Comparison of ENCODE assay signal across 9 cellular contexts in the genomic region with DNA sequence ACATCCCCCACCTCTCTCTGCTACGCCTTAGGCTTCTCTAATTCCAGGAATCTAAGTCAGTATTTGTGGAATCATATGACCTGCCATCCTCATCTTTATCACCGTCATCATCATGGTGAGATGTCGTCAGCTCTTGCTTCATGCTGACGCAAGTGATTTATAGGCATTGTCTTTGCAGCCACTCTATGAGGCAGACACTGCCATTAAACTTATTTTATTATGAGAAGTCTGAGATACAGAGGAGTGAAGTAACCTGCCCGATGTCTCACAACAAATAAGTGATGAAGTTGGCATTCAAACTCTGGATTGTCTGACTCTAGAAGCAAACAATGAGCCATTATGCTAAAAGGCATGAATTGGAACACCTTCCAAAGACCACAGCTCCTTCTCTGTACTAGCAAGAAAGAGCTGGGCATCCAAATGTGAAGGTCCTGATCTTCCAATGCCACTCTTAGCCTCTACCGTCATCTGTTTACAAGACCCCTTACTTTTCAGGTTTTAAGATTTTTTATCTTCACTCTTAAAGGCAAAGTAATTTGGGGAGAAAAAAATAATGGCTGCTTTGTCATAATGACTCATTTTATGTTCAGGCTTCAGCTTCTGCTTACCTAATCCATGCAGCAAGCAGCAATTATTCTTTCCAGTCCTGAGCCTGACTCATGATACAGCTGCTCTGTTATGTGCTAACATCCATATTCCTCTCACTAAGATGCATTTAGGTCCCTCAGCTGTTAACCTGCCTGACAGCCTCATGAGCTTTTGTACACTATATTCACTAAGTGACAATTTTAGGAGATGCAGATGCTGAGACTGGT.
DNase-seq lines count a peak whose midpoint lies in the region; ATAC-seq, FAIRE-seq and TF ChIP-seq lines count a peak whose summit lies in the region.
"Had no signal": no experiment of that assay in that cellular context is flagged by ENCODE, and none has a peak within 500 bp of the region (broad histone marks: within the 10 kb centered on the region; RNA-seq: fewer than 3 reads in every experiment).

No MANE protein-coding gene starts in this region.

- no peak overlapping the region for H3K4me3 ChIP-seq in osteoblast (ENCODE audit: insufficient read depth, low read length)
- H3K4me3 ChIP-seq in kidney (ENCODE audit: low read length in 2 of 2) = no peak overlapping the region

- H3K27me3 Mint-ChIP-seq in naive thymus-derived CD8-positive, alpha-beta T cell = peaks cover 0 to 13% (median 5%) of the 10 kb centered on the region in 5 donors
- H3K27me3 Mint-ChIP-seq in activated naive CD4-positive, alpha-beta T cell treated with anti-CD3 and anti-CD28 coated beads for 36 hours (ENCODE audit: low read depth) = peaks cover 4% of the 10 kb centered on the region

- peaks cover 19% of the 10 kb centered on the region for H3K4me1 ChIP-seq in osteoblast (ENCODE audit: insufficient read depth, low read length)
- H3K4me1 ChIP-seq in kidney (ENCODE audit: control insufficient read depth in 1 of 2, insufficient read depth in 1 of 2, low read depth in 1 of 2, low read length in 2 of 2) = no peaks in the 10 kb centered on the region

- H3K9me3 ChIP-seq in osteoblast (ENCODE audit: low read depth, low read length) (no peaks in the 10 kb centered on the region), kidney (ENCODE audit: control insufficient read depth in 1 of 2, low read length in 2 of 2) (no peaks in the 10 kb centered on the region)

- TF ChIP-seq CTCF in osteoblast (IDR thresholded peaks at IDR 0.05; ENCODE audit: extremely low read depth, low read depth, low read length) (no peak), kidney (IDR thresholded peaks at IDR 0.05; ENCODE audit: borderline replicate concordance, extremely low read depth, insufficient read depth) (no peak)

- peak overlapping the region; percentile 75 for H3K4me2 ChIP-seq in osteoblast (ENCODE audit: insufficient read depth, low read length)

- H3K9ac ChIP-seq in kidney (ENCODE audit: low read length in 2 of 2) = no peak overlapping the region

- H3K36me3 ChIP-seq in osteoblast (ENCODE audit: insufficient read depth, low read length) (no peaks in the 10 kb centered on the region), kidney (ENCODE audit: control insufficient read depth in 1 of 2, insufficient read depth in 2 of 2, low read length in 2 of 2) (no peaks in the 10 kb centered on the region)

- H3K4me1 Mint-ChIP-seq in naive thymus-derived CD8-positive, alpha-beta T cell = peaks cover 0 to 2% (median 0%) of the 10 kb centered on the region in 4 donors
- no peaks in the 10 kb centered on the region for H3K4me1 Mint-ChIP-seq in activated naive CD4-positive, alpha-beta T cell treated with anti-CD3 and anti-CD28 coated beads for 36 hours (ENCODE audit: low read depth)

- intact Hi-C loops in kidney (cut with DNase I) = no loop called here
- intact Hi-C loops in activated naive CD4-positive, alpha-beta T cell treated with anti-CD3 and anti-CD28 coated beads for 36 hours (cut with micrococcal nuclease) = no loop called here

- no peaks in the 10 kb centered on the region for H3K27me3 ChIP-seq in osteoblast (ENCODE audit: insufficient read depth, low read length)

- no peak for FAIRE-seq in kidney (lab: Jason Lieb, UNC)

- no peak for ATAC-seq in HG02885 (IDR thresholded peaks at IDR 0.05; ENCODE audit: poor library complexity, unreplicated experiment)
- no peak for ATAC-seq in naive thymus-derived CD8-positive, alpha-beta T cell

- no peaks in the 10 kb centered on the region for H4K20me1 ChIP-seq in osteoblast (ENCODE audit: insufficient read depth, low read length)

- CTCF ChIA-PET in activated naive CD4-positive, alpha-beta T cell treated with anti-CD3 and anti-CD28 coated beads for 36 hours (lab: Charles Lee) = no interaction called here

- H3K27ac ChIP-seq in cingulate gyrus (ENCODE audit: low read depth, low read length) (peak overlapping the region; percentile 94), osteoblast (ENCODE audit: low read depth, low read length) (peak overlapping the region; percentile 99), kidney (ENCODE audit: low read depth in 2 of 2, low read length in 2 of 2) (no peak overlapping the region)

- POLR2A ChIA-PET in naive thymus-derived CD8-positive, alpha-beta T cell (lab: Charles Lee) = no interaction called here

- H3K36me3 Mint-ChIP-seq in naive thymus-derived CD8-positive, alpha-beta T cell = no peaks in the 10 kb centered on the region
- no peaks in the 10 kb centered on the region for H3K36me3 Mint-ChIP-seq in activated naive CD4-positive, alpha-beta T cell treated with anti-CD3 and anti-CD28 coated beads for 36 hours (ENCODE audit: low read depth)

- H3K27ac Mint-ChIP-seq in naive thymus-derived CD8-positive, alpha-beta T cell = no peak overlapping the region
- H3K27ac Mint-ChIP-seq in activated naive CD4-positive, alpha-beta T cell treated with anti-CD3 and anti-CD28 coated beads for 36 hours = no peak overlapping the region
- H3K27ac Mint-ChIP-seq: activated T-helper 1 cell treated with anti-CD3 and anti-CD28 coated beads, Interleukin-12 subunit alpha, Interleukin-12 subunit beta, Interleukin-2, Interleukin-4 antibody, amounts not matched to agents 30 ng/mL and 10 ng/mL and 1 ng/mL, durations not matched to agents 14 hours and 24 hours and 36 hours had no signal

- no peak overlapping the region for H3K4me3 Mint-ChIP-seq in naive thymus-derived CD8-positive, alpha-beta T cell
- no peak overlapping the region for H3K4me3 Mint-ChIP-seq in activated naive CD4-positive, alpha-beta T cell treated with anti-CD3 and anti-CD28 coated beads for 36 hours
- H3K4me3 Mint-ChIP-seq: activated T-helper 1 cell treated with anti-CD3 and anti-CD28 coated beads, Interleukin-12 subunit alpha, Interleukin-12 subunit beta, Interleukin-2, Interleukin-4 antibody, amounts not matched to agents 30 ng/mL and 10 ng/mL and 1 ng/mL, durations not matched to agents 14 hours and 24 hours and 36 hours had no signal

- no peaks in the 10 kb centered on the region for H3K9me3 Mint-ChIP-seq in naive thymus-derived CD8-positive, alpha-beta T cell
- H3K9me3 Mint-ChIP-seq in activated naive CD4-positive, alpha-beta T cell treated with anti-CD3 and anti-CD28 coated beads for 36 hours = no peaks in the 10 kb centered on the region

- DNase-seq in Daoy (ENCODE audit: low read depth) = peak; percentile 84
- DNase-seq in NOMO-1 (lab: John Stamatoyannopoulos, UW; ENCODE audit: unreplicated experiment in 2 of 2) = peak; percentile 60 to 93
- peak; percentile 86 for DNase-seq in osteoblast (ENCODE audit: insufficient read length, low spot score, missing footprints)
- no peak for DNase-seq in naive thymus-derived CD8-positive, alpha-beta T cell
- no peak for DNase-seq in kidney
- DNase-seq in activated naive CD4-positive, alpha-beta T cell treated with anti-CD3 and anti-CD28 coated beads for 36 hours = no peak

- no peaks in the 10 kb centered on the region for H3K79me2 ChIP-seq in osteoblast (ENCODE audit: insufficient read depth, low read length)

- peak overlapping the region; percentile 86 for H2AFZ ChIP-seq in osteoblast (ENCODE audit: low read length)

Comparison
In these comparisons a context has a peak if more than half of its experiments do, and no peak if none do; other contexts are left out.
1. DNase-seq: peak in Daoy (single experiment), NOMO-1 (2 of 2) and osteoblast (single experiment); none in naive thymus-derived CD8-positive, alpha-beta T cell (0 of 10), kidney (single experiment) and activated naive CD4-positive, alpha-beta T cell treated with anti-CD3 and anti-CD28 coated beads for 36 hours (single experiment).
2. H3K27ac ChIP-seq: peak in cingulate gyrus (single experiment) and osteoblast (single experiment); none in kidney (0 of 2).